ENCODE assay signal across 11 cellular contexts in genomic region chr19:47644743-47645499, GRCh38. TPM values are rescaled to one million over a fixed set of nuclear protein-coding genes. Genes with fewer than 3 reads are reported as not detected.
A peak's percentile ranks its signal among the peaks of the same experiment; 100 is the strongest.
DNase-seq lines count a peak whose midpoint lies in the region; ATAC-seq, FAIRE-seq and TF ChIP-seq lines count a peak whose summit lies in the region.
"Had no signal": no experiment of that assay in that cellular context is flagged by ENCODE, and none has a peak within 500 bp of the region (broad histone marks: within the 10 kb centered on the region; RNA-seq: fewer than 3 reads in every experiment).

No MANE protein-coding gene starts in this region.

- H3K9me1 ChIP-seq in keratinocyte (ENCODE audit: control insufficient read depth, extremely low read depth, insufficient read depth, low read length): peaks cover 3% of the 10 kb centered on the region

- H3K27me3 ChIP-seq in keratinocyte (ENCODE audit: control insufficient read depth, extremely low read depth, insufficient read depth, low read length): no peaks in the 10 kb centered on the region

- H3K9me3 ChIP-seq in T-helper 17 cell (ENCODE audit: control insufficient read depth, low read length, poor library complexity, severe bottlenecking) (no peaks in the 10 kb centered on the region), keratinocyte (ENCODE audit: control insufficient read depth, low read depth, low read length) (no peaks in the 10 kb centered on the region)

- H3K4me3 Mint-ChIP-seq in activated naive CD8-positive, alpha-beta T cell: no peak overlapping the region
- H3K4me3 Mint-ChIP-seq in activated naive CD8-positive, alpha-beta T cell treated with anti-CD3 and anti-CD28 coated beads for 36 hours: no peak overlapping the region
- no peak overlapping the region for H3K4me3 Mint-ChIP-seq in T-helper 17 cell

- H3K4me1 ChIP-seq in keratinocyte (ENCODE audit: control insufficient read depth, extremely low read depth, insufficient read depth, low read length): peaks cover 34% of the 10 kb centered on the region

- no peak overlapping the region for H2AFZ ChIP-seq in keratinocyte (ENCODE audit: control insufficient read depth, low read length)

- H3K36me3 Mint-ChIP-seq in activated naive CD8-positive, alpha-beta T cell: peaks cover 15% of the 10 kb centered on the region
- H3K36me3 Mint-ChIP-seq in activated naive CD8-positive, alpha-beta T cell treated with anti-CD3 and anti-CD28 coated beads for 36 hours: peaks cover 21% of the 10 kb centered on the region
- H3K36me3 Mint-ChIP-seq in T-helper 17 cell (ENCODE audit: low read depth): peaks cover 2% of the 10 kb centered on the region

- H3K9ac ChIP-seq in keratinocyte (ENCODE audit: control insufficient read depth, extremely low read depth, insufficient read depth, low read length): no peak overlapping the region

- H3K36me3 ChIP-seq in keratinocyte (ENCODE audit: control insufficient read depth in 2 of 2, extremely low read depth in 1 of 2, insufficient read depth in 2 of 2, low read length in 2 of 2): peaks cover 4 to 6% of the 10 kb centered on the region in 2 experiments

- FAIRE-seq in keratinocyte (lab: Jason Lieb, UNC): no peak
- FAIRE-seq: urothelium cell line had no signal

- peak overlapping the region; percentile 51 for H3K27ac Mint-ChIP-seq in activated naive CD8-positive, alpha-beta T cell
- H3K27ac Mint-ChIP-seq in activated naive CD8-positive, alpha-beta T cell treated with anti-CD3 and anti-CD28 coated beads for 36 hours: no peak overlapping the region
- H3K27ac Mint-ChIP-seq in T-helper 17 cell: peak overlapping the region; percentile 47

- peaks cover 37% of the 10 kb centered on the region for H3K4me1 Mint-ChIP-seq in activated naive CD8-positive, alpha-beta T cell (ENCODE audit: low read depth)
- peaks cover 21% of the 10 kb centered on the region for H3K4me1 Mint-ChIP-seq in activated naive CD8-positive, alpha-beta T cell treated with anti-CD3 and anti-CD28 coated beads for 36 hours
- peaks cover 35% of the 10 kb centered on the region for H3K4me1 Mint-ChIP-seq in T-helper 17 cell

- DNase-seq in activated naive CD8-positive, alpha-beta T cell treated with anti-CD3 and anti-CD28 coated beads for 36 hours: no peak
- DNase-seq in T-helper 17 cell (no peak), keratinocyte (ENCODE audit: low read depth, low spot score) (no peak), substantia nigra (lab: John Stamatoyannopoulos, UW) (peak in 1 of 49 donors; percentile 60)
- DNase-seq: NCI-H774 had no signal

- TF ChIP-seq CTCF in keratinocyte (optimal IDR thresholded peaks at IDR 0.05 in 1 of 3, IDR thresholded peaks at IDR 0.05 in 1 of 3, conservative IDR thresholded peaks at IDR 0.05 in 1 of 3; ENCODE audit: extremely low read depth in 1 of 3, insufficient read depth in 2 of 3, low read length in 3 of 3): no peak

- H3K27ac ChIP-seq in keratinocyte (ENCODE audit: control insufficient read depth, insufficient read depth, low read length): peak overlapping the region; percentile 4
- peak overlapping the region; percentile 17 for H3K27ac ChIP-seq in substantia nigra (ENCODE audit: low read depth, low read length, poor library complexity, severe bottlenecking)
- H3K27ac ChIP-seq: coronary artery had no signal

- H3K79me2 ChIP-seq in keratinocyte (ENCODE audit: control insufficient read depth, insufficient read depth, low read length): peaks cover 48% of the 10 kb centered on the region

- H3K27me3 Mint-ChIP-seq in activated naive CD8-positive, alpha-beta T cell: no peaks in the 10 kb centered on the region
- no peaks in the 10 kb centered on the region for H3K27me3 Mint-ChIP-seq in activated naive CD8-positive, alpha-beta T cell treated with anti-CD3 and anti-CD28 coated beads for 36 hours
- no peaks in the 10 kb centered on the region for H3K27me3 Mint-ChIP-seq in T-helper 17 cell

- H3K4me2 ChIP-seq in keratinocyte (ENCODE audit: control insufficient read depth, extremely low read depth, insufficient read depth, low read depth, low read length): peak overlapping the region; percentile 49

- no peak for ATAC-seq in T-helper 17 cell
- no peak for ATAC-seq in HG02884 (IDR thresholded peaks at IDR 0.05; ENCODE audit: unreplicated experiment)
- no peak for ATAC-seq in HG03571 (IDR thresholded peaks at IDR 0.05; ENCODE audit: unreplicated experiment)
- no peak for ATAC-seq in HG03108 (IDR thresholded peaks at IDR 0.05; ENCODE audit: unreplicated experiment)

- dilution Hi-C loops in keratinocyte (cut with MboI; ENCODE audit: extremely low pct_ligation_motif_present, low sequenced_read_pairs): no loop called here

- H3K4me3 ChIP-seq in keratinocyte (ENCODE audit: control insufficient read depth in 2 of 3, extremely low read depth in 1 of 3, insufficient read depth in 2 of 3, low read depth in 1 of 3, low read length in 3 of 3): no peak overlapping the region
- H3K4me3 ChIP-seq: coronary artery had no signal

- no peaks in the 10 kb centered on the region for H3K9me3 Mint-ChIP-seq in activated naive CD8-positive, alpha-beta T cell (ENCODE audit: low read depth)
- peaks cover 3% of the 10 kb centered on the region for H3K9me3 Mint-ChIP-seq in activated naive CD8-positive, alpha-beta T cell treated with anti-CD3 and anti-CD28 coated beads for 36 hours

- H4K20me1 ChIP-seq in keratinocyte (ENCODE audit: control insufficient read depth, extremely low read depth, insufficient read depth, low read length): peaks cover 5% of the 10 kb centered on the region

RNA-seq across cellular contexts. Expression of gene BICRA, which starts 36.0 kb away (rescaled TPM):
- 10 to 100 TPM in 1 of 2 experiments, 1 to 10 TPM in 1; 8.9 to 10.2 TPM for total RNA-seq in activated naive CD8-positive, alpha-beta T cell treated with anti-CD3 and anti-CD28 coated beads for 36 hours
- 10 to 100 TPM; 32.1 to 34.8 TPM for total RNA-seq in T-helper 17 cell
- 0.28 to 0.50 TPM (median 0.42 TPM) in 3 replicates for polyA plus RNA-seq in keratinocyte
- polyA plus RNA-seq in keratinocyte (2011; ENCODE audit: low read depth): 1.0 TPM
- polyA plus RNA-seq in keratinocyte (2011; cell fraction: cytosol; rRNA removed): 0.19 and 0.39 TPM in 2 replicates
- polyA plus RNA-seq in keratinocyte (2011; cell fraction: nucleus; rRNA removed): 5.0 and 5.1 TPM in 2 replicates
- polyA plus RNA-seq in keratinocyte (2012; ENCODE audit: low replicate concordance): 2.8 and 4.8 TPM in 2 replicates
- polyA minus RNA-seq in keratinocyte: 0.86 to 14.4 TPM (median 4.5 TPM) in 3 replicates
- 3.8 TPM for polyA minus RNA-seq in keratinocyte (2011; cell fraction: cytosol; rRNA and poly(A)+ RNA removed)
- polyA minus RNA-seq in keratinocyte (2011; cell fraction: nucleus; rRNA and poly(A)+ RNA removed): 7.5 and 8.1 TPM in 2 replicates
